10 cellular contexts compared by ENCODE assay signal in genomic region chr9:68416891-68417570, GRCh38.
A peak's percentile ranks its signal among the peaks of the same experiment; 100 is the strongest.
DNase-seq lines count a peak whose midpoint lies in the region; ATAC-seq, FAIRE-seq and TF ChIP-seq lines count a peak whose summit lies in the region.
"Had no signal": no experiment of that assay in that cellular context is flagged by ENCODE, and none has a peak within 500 bp of the region (broad histone marks: within the 10 kb centered on the region; RNA-seq: fewer than 3 reads in every experiment).

No MANE protein-coding gene starts in this region.

- ATAC-seq in sciatic nerve (no peak), GM21576 (IDR thresholded peaks at IDR 0.05; ENCODE audit: unreplicated experiment) (no peak)

- FAIRE-seq in H54 (lab: Jason Lieb, UNC), result no peak

- DNase-seq in DMS 273 (lab: John Stamatoyannopoulos, UW; ENCODE audit: unreplicated experiment) (peak; percentile 52), DMS 273 treated with DMSO at 0.1 percent for 48 hours (lab: John Stamatoyannopoulos, UW) (no peak), HT-29 (ENCODE audit: low spot score) (peak; percentile 32), amniotic epithelial cell (ENCODE audit: low read depth) (peak; percentile 1), myocyte (ENCODE audit: low read depth) (peak; percentile 9), sciatic nerve (ENCODE audit: low spot score) (no peak), H54 (ENCODE audit: insufficient read length, low spot score) (no peak)
- DNase-seq: 8988T; activated CD4-positive, alpha-beta T cell treated with anti-CD3 and anti-CD28 coated beads, Interleukin-2, amount 10 ng/mL, durations not matched to agents 7 days and 5 days had no signal

- TF ChIP-seq POLR2A in H54 (IDR thresholded peaks at IDR 0.05; ENCODE audit: low read depth, low read length), result no peak

- intact Hi-C loops in sciatic nerve (cut with DNase I), result no loop called here

Comparison
In these comparisons a context has a peak if more than half of its experiments do, and no peak if none do; other contexts are left out.
1. DNase-seq: peak in DMS 273 (single experiment), HT-29 (single experiment), amniotic epithelial cell (single experiment) and myocyte (single experiment); none in DMS 273 treated with DMSO at 0.1 percent for 48 hours (single experiment), sciatic nerve (single experiment) and H54 (single experiment).